In genomic region chr1:1522536-1522935, GRCh38 we compare ENCODE assay signal across 1 cellular context. TPM values are rescaled to one million over a fixed set of nuclear protein-coding genes. Genes with fewer than 3 reads are reported as not detected.
"Had no signal": no experiment of that assay in that cellular context is flagged by ENCODE, and none has a peak within 500 bp of the region (broad histone marks: within the 10 kb centered on the region; RNA-seq: fewer than 3 reads in every experiment).

No MANE protein-coding gene starts in this region.

RNA-seq across cellular contexts. Expression of gene TMEM240, which starts 17.9 kb away (rescaled TPM):
- total RNA-seq: activated CD4-positive, alpha-beta T cell treated with anti-CD3 and anti-CD28 coated beads, Interleukin-2, amount 10 ng/mL, durations not matched to agents 24 days and 14 days had no signal
